ENCODE assay signal across 9 cellular contexts in genomic region chr5:69415584-69415958, GRCh38. TPM values are rescaled to one million over a fixed set of nuclear protein-coding genes. Genes with fewer than 3 reads are reported as not detected.
DNase-seq lines count a peak whose midpoint lies in the region; ATAC-seq and TF ChIP-seq lines count a peak whose summit lies in the region.
"Had no signal": no experiment of that assay in that cellular context is flagged by ENCODE, and none has a peak within 500 bp of the region (broad histone marks: within the 10 kb centered on the region; RNA-seq: fewer than 3 reads in every experiment).

No MANE protein-coding gene starts in this region.

- DNase-seq in heart right ventricle (no peak), left ventricle myocardium superior (no peak), body of pancreas (peak; percentile 45 to 66 (median 48)), right lobe of liver (peak; percentile 24 to 57 (median 56))

- no peak for TF ChIP-seq POLR2A in body of pancreas (IDR thresholded peaks at IDR 0.05)
- TF ChIP-seq POLR2A in right lobe of liver (IDR thresholded peaks at IDR 0.05): no peak

- peaks cover 0 to 12% (median 0%) of the 10 kb centered on the region in 7 donors for H3K27me3 ChIP-seq in heart right ventricle
- no peaks in the 10 kb centered on the region for H3K27me3 ChIP-seq in body of pancreas
- no peaks in the 10 kb centered on the region for H3K27me3 ChIP-seq in right lobe of liver

- intact Hi-C loops in heart right ventricle (cut with DNase I): no loop called here
- intact Hi-C loops in left ventricle myocardium superior (cut with micrococcal nuclease): no loop called here
- intact Hi-C loops in body of pancreas (cut with DNase I): no loop called here
- intact Hi-C loops in right lobe of liver (cut with DNase I): no loop called here

- no peaks in the 10 kb centered on the region for H3K9me3 ChIP-seq in heart right ventricle
- H3K9me3 ChIP-seq in body of pancreas: no peaks in the 10 kb centered on the region
- no peaks in the 10 kb centered on the region for H3K9me3 ChIP-seq in right lobe of liver

- H3K36me3 ChIP-seq in heart right ventricle (peaks cover 0 to 43% (median 8%) of the 10 kb centered on the region in 9 donors), body of pancreas (replicated peaks in 1 of 2; ENCODE audit: insufficient read depth in 1 of 2, low read depth in 2 of 2) (no peaks in the 10 kb centered on the region), right lobe of liver (peaks cover 0 to 16% (median 3%) of the 10 kb centered on the region in 4 donors), urinary bladder (ENCODE audit: insufficient read depth) (peaks cover 2% of the 10 kb centered on the region)

- no peak overlapping the region for H3K27ac ChIP-seq in heart right ventricle
- H3K27ac ChIP-seq in body of pancreas: peak overlapping the region; percentile 91 to 98 (median 95)
- H3K27ac ChIP-seq in right lobe of liver: peak overlapping the region; percentile 81 to 99 (median 96)
- peak overlapping the region; percentile 74 for H3K27ac ChIP-seq in urinary bladder (ENCODE audit: low read depth)

- H3K4me1 ChIP-seq in heart right ventricle (peaks cover 0 to 11% (median 0%) of the 10 kb centered on the region in 9 donors), body of pancreas (peaks cover 31% of the 10 kb centered on the region), right lobe of liver (no peaks in the 10 kb centered on the region), urinary bladder (ENCODE audit: insufficient read depth) (no peaks in the 10 kb centered on the region)

- WGBS in heart right ventricle, 2 donors: 52 to 64% methylated on average over 18 of the region's 18 CpGs
- 11 to 14% methylated on average over 12 to 18 of the region's 18 CpGs for WGBS in body of pancreas, 2 donors
- 35% methylated on average over 9 of the region's 18 CpGs for WGBS in right lobe of liver (ENCODE audit: insufficient coverage, low coverage, low lambda C conversion rate, missing lambda C conversion rate)
- 55% methylated on average over 18 of the region's 18 CpGs for WGBS in urinary bladder

- H3K4me3 ChIP-seq in heart right ventricle (peak overlapping the region in 9 of 10 donors; percentile 39 to 69 (median 61)), body of pancreas (peak overlapping the region; percentile 57 to 60), right lobe of liver (peak overlapping the region; percentile 51 to 95 (median 78)), urinary bladder (ENCODE audit: low read depth, low read length) (peak overlapping the region; percentile 63)

- no peak for TF ChIP-seq CTCF in heart right ventricle (IDR thresholded peaks at IDR 0.05)
- TF ChIP-seq CTCF in body of pancreas (IDR thresholded peaks at IDR 0.05): no peak
- no peak for TF ChIP-seq CTCF in right lobe of liver (IDR thresholded peaks at IDR 0.05)

- ATAC-seq in heart right ventricle (peak in 1 of 8 donors; percentile 10), left ventricle myocardium superior (no peak), body of pancreas (peak; percentile 28), right lobe of liver (peak; percentile 41 to 46 (median 43)), HG02981 (IDR thresholded peaks at IDR 0.05; ENCODE audit: unreplicated experiment) (no peak), HG02840 (IDR thresholded peaks at IDR 0.05; ENCODE audit: low FRiP score, unreplicated experiment) (no peak), HG03469 (IDR thresholded peaks at IDR 0.05; ENCODE audit: unreplicated experiment) (no peak)

RNA-seq across cellular contexts. Expression of gene MARVELD2, which starts 0.7 kb away (rescaled TPM):
- total RNA-seq in heart right ventricle (1 to 10 TPM in 9 of 10 donors, under 1 TPM in 1; 0.80 to 2.1 (median 1.5) TPM), left ventricle myocardium superior (1.8 TPM), body of pancreas (10 to 100 TPM; 15.5 to 19.7 TPM), right lobe of liver (10 to 100 TPM; 21.6 to 37.1 (median 26.1) TPM), urinary bladder (5.9 TPM)
- polyA plus RNA-seq in heart right ventricle (under 1 TPM; 0.22 to 0.25 TPM), urinary bladder (1.4 TPM)
- total RNA-seq: myocyte had no signal

RNA-seq across cellular contexts. Expression of gene RAD17, which starts 46.0 kb away (rescaled TPM):
- total RNA-seq in heart right ventricle (10 to 100 TPM; 17.5 to 23.5 (median 19.9) TPM), left ventricle myocardium superior (18.3 TPM), body of pancreas (10 to 100 TPM in 1 of 2 donors, 1 to 10 TPM in 1; 8.3 to 17.5 TPM), right lobe of liver (10 to 100 TPM in 2 of 6 experiments, 1 to 10 TPM in 4; 8.4 to 11.5 (median 9.4) TPM), urinary bladder (44.6 TPM)
- polyA plus RNA-seq in heart right ventricle (10 to 100 TPM in 1 of 2 donors, 1 to 10 TPM in 1; 9.0 to 10.9 TPM), urinary bladder (13.8 TPM)

RNA-seq across cellular contexts. Expression of gene AK6, which starts 46.3 kb away (rescaled TPM):
- total RNA-seq in heart right ventricle (10 to 100 TPM; 20.8 to 53.2 (median 28.7) TPM), left ventricle myocardium superior (34.8 TPM), body of pancreas (10 to 100 TPM in 1 of 2 donors, 1 to 10 TPM in 1; 8.3 to 17.1 TPM), right lobe of liver (10 to 100 TPM; 17.5 to 24.1 (median 21.5) TPM), urinary bladder (42.0 TPM)
- polyA plus RNA-seq in heart right ventricle (10 to 100 TPM; 40.9 to 65.6 TPM), urinary bladder (46.1 TPM)

RNA-seq across cellular contexts. Expression of gene TAF9, which starts 46.3 kb away (rescaled TPM):
- total RNA-seq in heart right ventricle: 10 to 100 TPM; 36.8 to 51.5 (median 44.5) TPM
- 10 to 100 TPM; 35.8 to 62.2 TPM for polyA plus RNA-seq in heart right ventricle
- total RNA-seq in left ventricle myocardium superior: 38.7 TPM
- 10 to 100 TPM in 1 of 2 donors, 1 to 10 TPM in 1; 8.6 to 24.9 TPM for total RNA-seq in body of pancreas
- total RNA-seq in right lobe of liver: 10 to 100 TPM; 15.5 to 33.8 (median 26.0) TPM
- total RNA-seq in urinary bladder: 44.1 TPM
- polyA plus RNA-seq in urinary bladder: 43.9 TPM

Comparison
In these comparisons a context has a peak if more than half of its experiments do, and no peak if none do; other contexts are left out.
1. ATAC-seq: peak in body of pancreas (single experiment) and right lobe of liver (4 of 4); none in left ventricle myocardium superior (single experiment), HG02981 (single experiment), HG02840 (single experiment) and HG03469 (single experiment).
2. DNase-seq: peak in body of pancreas (4 of 4) and right lobe of liver (3 of 3); none in heart right ventricle (0 of 2) and left ventricle myocardium superior (single experiment).
3. H3K27ac ChIP-seq: peak in body of pancreas (4 of 4), right lobe of liver (3 of 3) and urinary bladder (single experiment); none in heart right ventricle (0 of 10).
4. Peak in every context shown above with its lines, with median percentiles within 50 percentile points of each other: H3K4me3 ChIP-seq.